Comparison of ENCODE assay signal across 2 cellular contexts in the genomic region with DNA sequence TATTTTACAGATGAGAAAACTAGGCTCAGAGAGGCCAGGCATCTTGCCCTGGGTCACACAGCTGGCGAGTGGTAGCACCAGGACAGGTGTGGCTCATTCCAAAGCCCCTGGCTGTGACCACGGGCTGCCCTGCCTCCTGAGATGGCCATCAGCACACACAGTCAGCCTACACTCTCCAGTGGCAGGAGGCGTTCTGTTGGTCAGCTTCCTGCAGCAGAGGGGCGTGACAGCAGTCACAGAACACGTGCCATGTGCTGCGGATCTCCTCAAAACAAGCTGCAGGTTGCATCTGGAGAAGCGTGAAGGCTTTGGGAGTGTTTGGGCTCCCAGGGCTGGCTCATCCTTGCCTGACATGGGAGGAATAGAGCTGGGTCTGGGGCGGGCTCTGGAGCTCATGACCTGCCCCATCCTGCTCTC.
TF ChIP-seq lines count a peak whose summit lies in the region.

No MANE protein-coding gene starts in this region.

TF ChIP-seq in H1, 55 proteins besides CTCF, POLR2A, EP300 and RAD21:
- TF ChIP-seq, protein P1, sequence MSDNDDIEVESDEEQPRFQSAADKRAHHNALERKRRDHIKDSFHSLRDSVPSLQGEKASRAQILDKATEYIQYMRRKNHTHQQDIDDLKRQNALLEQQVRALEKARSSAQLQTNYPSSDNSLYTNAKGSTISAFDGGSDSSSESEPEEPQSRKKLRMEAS (IDR thresholded peaks at IDR 0.05), result peak; percentile 43; the same call in 1 of the 2 replicates
- TF ChIP-seq POLR2AphosphoS5 (IDR thresholded peaks at IDR 0.05; ENCODE audit: low read depth, low read length), result no peak
TF ChIP-seq in H1: peak in this region for 1.

TF ChIP-seq in SK-N-SH, 30 proteins besides CTCF, POLR2A, EP300 and RAD21:
- no peak for TF ChIP-seq RFX5 (IDR thresholded peaks at IDR 0.05; ENCODE audit: low read length)
- TF ChIP-seq, protein P2, sequence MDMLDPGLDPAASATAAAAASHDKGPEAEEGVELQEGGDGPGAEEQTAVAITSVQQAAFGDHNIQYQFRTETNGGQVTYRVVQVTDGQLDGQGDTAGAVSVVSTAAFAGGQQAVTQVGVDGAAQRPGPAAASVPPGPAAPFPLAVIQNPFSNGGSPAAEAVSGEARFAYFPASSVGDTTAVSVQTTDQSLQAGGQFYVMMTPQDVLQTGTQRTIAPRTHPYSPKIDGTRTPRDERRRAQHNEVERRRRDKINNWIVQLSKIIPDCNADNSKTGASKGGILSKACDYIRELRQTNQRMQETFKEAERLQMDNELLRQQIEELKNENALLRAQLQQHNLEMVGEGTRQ (IDR thresholded peaks at IDR 0.05; ENCODE audit: borderline replicate concordance, low read depth, low read length), result no peak
- TF ChIP-seq FOSL2 (IDR thresholded peaks at IDR 0.05; ENCODE audit: borderline replicate concordance, low read depth), result no peak
- TF ChIP-seq TCF12 (IDR thresholded peaks at IDR 0.05), result no peak
- TF ChIP-seq TEAD4 (IDR thresholded peaks at IDR 0.05; ENCODE audit: borderline replicate concordance, insufficient read depth), result no peak
- TF ChIP-seq SMC3 (IDR thresholded peaks at IDR 0.05; ENCODE audit: low read depth, low read length), result no peak
- TF ChIP-seq JUND (IDR thresholded peaks at IDR 0.05), result no peak
- TF ChIP-seq, protein P3, sequence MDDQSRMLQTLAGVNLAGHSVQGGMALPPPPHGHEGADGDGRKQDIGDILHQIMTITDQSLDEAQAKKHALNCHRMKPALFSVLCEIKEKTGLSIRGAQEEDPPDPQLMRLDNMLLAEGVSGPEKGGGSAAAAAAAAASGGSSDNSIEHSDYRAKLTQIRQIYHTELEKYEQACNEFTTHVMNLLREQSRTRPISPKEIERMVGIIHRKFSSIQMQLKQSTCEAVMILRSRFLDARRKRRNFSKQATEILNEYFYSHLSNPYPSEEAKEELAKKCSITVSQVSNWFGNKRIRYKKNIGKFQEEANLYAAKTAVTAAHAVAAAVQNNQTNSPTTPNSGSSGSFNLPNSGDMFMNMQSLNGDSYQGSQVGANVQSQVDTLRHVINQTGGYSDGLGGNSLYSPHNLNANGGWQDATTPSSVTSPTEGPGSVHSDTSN (IDR thresholded peaks at IDR 0.05), result no peak
- no peak for TF ChIP-seq POLR2AphosphoS5 (IDR thresholded peaks at IDR 0.05; ENCODE audit: low read depth, low read length)
- no peak for TF ChIP-seq NRF1 (IDR thresholded peaks at IDR 0.05; ENCODE audit: low read depth, low read length)
- no peak for TF ChIP-seq CHD2 (IDR thresholded peaks at IDR 0.05; ENCODE audit: low read length, partially characterized antibody)
- TF ChIP-seq, protein P4, sequence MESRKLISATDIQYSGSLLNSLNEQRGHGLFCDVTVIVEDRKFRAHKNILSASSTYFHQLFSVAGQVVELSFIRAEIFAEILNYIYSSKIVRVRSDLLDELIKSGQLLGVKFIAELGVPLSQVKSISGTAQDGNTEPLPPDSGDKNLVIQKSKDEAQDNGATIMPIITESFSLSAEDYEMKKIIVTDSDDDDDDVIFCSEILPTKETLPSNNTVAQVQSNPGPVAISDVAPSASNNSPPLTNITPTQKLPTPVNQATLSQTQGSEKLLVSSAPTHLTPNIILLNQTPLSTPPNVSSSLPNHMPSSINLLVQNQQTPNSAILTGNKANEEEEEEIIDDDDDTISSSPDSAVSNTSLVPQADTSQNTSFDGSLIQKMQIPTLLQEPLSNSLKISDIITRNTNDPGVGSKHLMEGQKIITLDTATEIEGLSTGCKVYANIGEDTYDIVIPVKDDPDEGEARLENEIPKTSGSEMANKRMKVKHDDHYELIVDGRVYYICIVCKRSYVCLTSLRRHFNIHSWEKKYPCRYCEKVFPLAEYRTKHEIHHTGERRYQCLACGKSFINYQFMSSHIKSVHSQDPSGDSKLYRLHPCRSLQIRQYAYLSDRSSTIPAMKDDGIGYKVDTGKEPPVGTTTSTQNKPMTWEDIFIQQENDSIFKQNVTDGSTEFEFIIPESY (IDR thresholded peaks at IDR 0.05; ENCODE audit: borderline replicate concordance, low read depth), result no peak
- no peak for TF ChIP-seq MXI1 (IDR thresholded peaks at IDR 0.05; ENCODE audit: low read depth, low read length)
